12 cellular contexts compared by ENCODE assay signal in genomic region chr16:50667497-50668367, GRCh38. TPM values are rescaled to one million over a fixed set of nuclear protein-coding genes. Genes with fewer than 3 reads are reported as not detected.
DNase-seq lines count a peak whose midpoint lies in the region; ATAC-seq and FAIRE-seq lines count a peak whose summit lies in the region.
"Had no signal": no experiment of that assay in that cellular context is flagged by ENCODE, and none has a peak within 500 bp of the region (broad histone marks: within the 10 kb centered on the region; RNA-seq: fewer than 3 reads in every experiment).

No MANE protein-coding gene starts in this region.

- H3K4me1 ChIP-seq in CD4-positive, CD25-positive, alpha-beta regulatory T cell (ENCODE audit: control insufficient read depth, insufficient read depth, low read length, poor library complexity, severe bottlenecking), result peaks cover 30% of the 10 kb centered on the region

- H3K4me1 Mint-ChIP-seq in CD4-positive, CD25-positive, alpha-beta regulatory T cell, result peaks cover 26 to 41% (median 28%) of the 10 kb centered on the region in 4 donors
- peaks cover 56% of the 10 kb centered on the region for H3K4me1 Mint-ChIP-seq in activated CD4-positive, alpha-beta memory T cell treated with anti-CD3 and anti-CD28 coated beads, Interleukin-2, amount 10 ng/mL, durations not matched to agents 7 days and 5 days

- peaks cover 45% of the 10 kb centered on the region for H3K36me3 Mint-ChIP-seq in CD4-positive, CD25-positive, alpha-beta regulatory T cell
- peaks cover 61% of the 10 kb centered on the region for H3K36me3 Mint-ChIP-seq in activated CD4-positive, alpha-beta memory T cell treated with anti-CD3 and anti-CD28 coated beads, Interleukin-2, amount 10 ng/mL, durations not matched to agents 7 days and 5 days (ENCODE audit: low read depth)

- POLR2A ChIA-PET in activated CD4-positive, alpha-beta memory T cell treated with anti-CD3 and anti-CD28 coated beads, Interleukin-2, amount 10 ng/mL, durations not matched to agents 7 days and 5 days (lab: Charles Lee), result interaction anchor here (0.8 to 12.4 kb wide), 18 partner anchors 13 to 643 kb away, joined by 3 to 180 read pairs (median 4); partner anchors contain the start of genes CNEP1R1, CYLD and SNX20

- H3K27me3 Mint-ChIP-seq in CD4-positive, CD25-positive, alpha-beta regulatory T cell, result no peaks in the 10 kb centered on the region
- no peaks in the 10 kb centered on the region for H3K27me3 Mint-ChIP-seq in activated CD4-positive, alpha-beta memory T cell treated with anti-CD3 and anti-CD28 coated beads, Interleukin-2, amount 10 ng/mL, durations not matched to agents 7 days and 5 days

- no peak overlapping the region for H3K4me3 ChIP-seq in CD4-positive, CD25-positive, alpha-beta regulatory T cell (ENCODE audit: low read depth, low read length)
- H3K4me3 ChIP-seq: smooth muscle cell had no signal

- H3K27ac ChIP-seq in CD4-positive, CD25-positive, alpha-beta regulatory T cell (ENCODE audit: insufficient read depth, low read length, poor library complexity, severe bottlenecking), result peak overlapping the region; percentile 60

- no peaks in the 10 kb centered on the region for H3K27me3 ChIP-seq in CD4-positive, CD25-positive, alpha-beta regulatory T cell (ENCODE audit: control insufficient read depth, insufficient read depth, low read length)

- H3K4me3 Mint-ChIP-seq in CD4-positive, CD25-positive, alpha-beta regulatory T cell, result peak overlapping the region; percentile 79 to 84 (median 82)
- peak overlapping the region; percentile 57 for H3K4me3 Mint-ChIP-seq in activated CD4-positive, alpha-beta memory T cell treated with anti-CD3 and anti-CD28 coated beads, Interleukin-2, amount 10 ng/mL, durations not matched to agents 7 days and 5 days

- peaks cover 13% of the 10 kb centered on the region in 2 experiments for H3K9me3 ChIP-seq in CD4-positive, CD25-positive, alpha-beta regulatory T cell (ENCODE audit: control insufficient read depth in 2 of 2, low read length in 2 of 2)

- CTCF ChIA-PET in activated CD4-positive, alpha-beta memory T cell treated with anti-CD3 and anti-CD28 coated beads, Interleukin-2, amount 10 ng/mL, durations not matched to agents 7 days and 5 days (lab: Charles Lee), result interaction anchor here (0.8 to 17.4 kb wide), 36 partner anchors 13 to 643 kb away, joined by 3 to 288 read pairs (median 8); partner anchors contain the start of genes BRD7, CNEP1R1, CYLD and HEATR3

- peak in 1 of 3 donors; percentile 44 for DNase-seq in CD4-positive, CD25-positive, alpha-beta regulatory T cell
- no peak for DNase-seq in GM19239 (ENCODE audit: insufficient read length, low spot score)
- no peak for DNase-seq in activated CD4-positive, alpha-beta memory T cell treated with anti-CD3 and anti-CD28 coated beads, Interleukin-2, amount 10 ng/mL, durations not matched to agents 7 days and 5 days
- no peak for DNase-seq in left colon
- DNase-seq in HT-29 (ENCODE audit: low spot score), result no peak
- DNase-seq in HK-2 (ENCODE audit: unreplicated experiment), result no peak
- DNase-seq: kidney glomerular epithelial cell, NCI-H226, T-helper 9 cell had no signal

- peak; percentile 23 for FAIRE-seq in GM19239 (lab: Jason Lieb, UNC)

- peaks cover 47% of the 10 kb centered on the region for H3K36me3 ChIP-seq in CD4-positive, CD25-positive, alpha-beta regulatory T cell (ENCODE audit: control insufficient read depth, insufficient read depth, low read length)

- peak overlapping the region; percentile 93 to 94 (median 94) for H3K27ac Mint-ChIP-seq in CD4-positive, CD25-positive, alpha-beta regulatory T cell
- peak overlapping the region; percentile 94 for H3K27ac Mint-ChIP-seq in activated CD4-positive, alpha-beta memory T cell treated with anti-CD3 and anti-CD28 coated beads, Interleukin-2, amount 10 ng/mL, durations not matched to agents 7 days and 5 days

- peak in 1 of 2 donors; percentile 22 for ATAC-seq in CD4-positive, CD25-positive, alpha-beta regulatory T cell (ENCODE audit: low read depth in 2 of 2)
- ATAC-seq in left colon, result peak; percentile 24
- no peak for ATAC-seq in GM19035 (IDR thresholded peaks at IDR 0.05; ENCODE audit: unreplicated experiment)
- ATAC-seq in HG03460 (IDR thresholded peaks at IDR 0.05; ENCODE audit: unreplicated experiment), result no peak

- intact Hi-C loops in left colon (cut with DNase I, micrococcal nuclease), result loop anchor here (5.0 to 10.0 kb wide), 3 partner anchors 293 to 643 kb away; partner anchors contain the start of gene CNEP1R1 (in 1 of the 2)

- peaks cover 0 to 8% (median 3%) of the 10 kb centered on the region in 7 donors for H3K9me3 Mint-ChIP-seq in CD4-positive, CD25-positive, alpha-beta regulatory T cell
- peaks cover 14% of the 10 kb centered on the region for H3K9me3 Mint-ChIP-seq in activated CD4-positive, alpha-beta memory T cell treated with anti-CD3 and anti-CD28 coated beads, Interleukin-2, amount 10 ng/mL, durations not matched to agents 7 days and 5 days

RNA-seq across cellular contexts. Expression of gene SNX20, which starts 13.4 kb away (rescaled TPM):
- 69.2 TPM for total RNA-seq in CD4-positive, CD25-positive, alpha-beta regulatory T cell
- polyA plus RNA-seq in CD4-positive, CD25-positive, alpha-beta regulatory T cell, result 100 to 1,000 TPM; 122 to 173 (median 134) TPM
- total RNA-seq in activated CD4-positive, alpha-beta memory T cell treated with anti-CD3 and anti-CD28 coated beads, Interleukin-2, amount 10 ng/mL, durations not matched to agents 7 days and 5 days, result 10 to 100 TPM; 94.7 to 97.7 TPM
- total RNA-seq in left colon, result 1 to 10 TPM in 1 of 2 donors, under 1 TPM in 1; 0.52 to 2.6 TPM
- total RNA-seq in HT-29 (2014; rRNA removed; shearing (Covaris generic)), result 0.23 TPM in 1 of 2 replicates, not detected in the other
- total RNA-seq: smooth muscle cell had no signal
- polyA plus RNA-seq: smooth muscle cell had no signal

RNA-seq across cellular contexts. Expression of gene NOD2, which starts 25.7 kb away (rescaled TPM):
- total RNA-seq in CD4-positive, CD25-positive, alpha-beta regulatory T cell, result 11.7 TPM
- 1 to 10 TPM; 1.5 to 5.9 (median 3.2) TPM for polyA plus RNA-seq in CD4-positive, CD25-positive, alpha-beta regulatory T cell
- total RNA-seq in activated CD4-positive, alpha-beta memory T cell treated with anti-CD3 and anti-CD28 coated beads, Interleukin-2, amount 10 ng/mL, durations not matched to agents 7 days and 5 days, result 10 to 100 TPM; 20.8 to 24.1 TPM
- total RNA-seq in left colon, result under 1 TPM; 0.61 to 0.98 TPM
- not detected in 2 replicates for total RNA-seq in HT-29 (2014; rRNA removed; shearing (Covaris generic))
- polyA plus RNA-seq: smooth muscle cell had no signal

Comparison
In these comparisons a context has a peak if more than half of its experiments do, and no peak if none do; other contexts are left out.
1. RNA of gene SNX20, which starts 13.4 kb away (total RNA-seq): 94.7 to 97.7 TPM in activated CD4-positive, alpha-beta memory T cell treated with anti-CD3 and anti-CD28 coated beads, Interleukin-2, amount 10 ng/mL, durations not matched to agents 7 days and 5 days and 69.2 TPM in CD4-positive, CD25-positive, alpha-beta regulatory T cell (single experiment); 0.52 to 2.6 TPM in left colon and 0.23 TPM in HT-29; every median in the first group is over 10 times any median in the second.